ENCODE assay signal across 8 cellular contexts in genomic region chr3:196179380-196180308, GRCh38. TPM values are rescaled to one million over a fixed set of nuclear protein-coding genes. Genes with fewer than 3 reads are reported as not detected.
A peak's percentile ranks its signal among the peaks of the same experiment; 100 is the strongest.
DNase-seq lines count a peak whose midpoint lies in the region; ATAC-seq and TF ChIP-seq lines count a peak whose summit lies in the region.

No MANE protein-coding gene starts in this region.

- no peak overlapping the region for H3K27ac Mint-ChIP-seq in type B pancreatic cell

- H3K36me3 ChIP-seq in neuron (ENCODE audit: insufficient read depth, low read length) (no peaks in the 10 kb centered on the region), tibial artery (no peaks in the 10 kb centered on the region)

- H3K9me3 ChIP-seq in neuron (ENCODE audit: low read length) (no peaks in the 10 kb centered on the region), tibial artery (no peaks in the 10 kb centered on the region)

- H3K27ac ChIP-seq in dorsolateral prefrontal cortex (peak overlapping the region; percentile 20 to 90 (median 81)), tibial artery (no peak overlapping the region)

- ATAC-seq in GM18499 (IDR thresholded peaks at IDR 0.05; ENCODE audit: insufficient read depth, unreplicated experiment) (peak; percentile 60), HG02642 (IDR thresholded peaks at IDR 0.05; ENCODE audit: poor library complexity, unreplicated experiment) (peak; percentile 68)

- H3K4me1 ChIP-seq in neuron (ENCODE audit: insufficient read depth, low read length) (peaks cover 18% of the 10 kb centered on the region), tibial artery (no peaks in the 10 kb centered on the region)

- DNase-seq in NCI-H1694 (lab: John Stamatoyannopoulos, UW) (peak; percentile 28), dorsolateral prefrontal cortex (peak; percentile 40 to 91 (median 79)), type B pancreatic cell (ENCODE audit: extremely low spot score, unreplicated experiment) (no peak), tibial artery (no peak)
- DNase-seq in activated CD4-positive, alpha-beta T cell treated with anti-CD3 and anti-CD28 coated beads, Interleukin-2, amount 50 U/mL, for 48 hours, result peak; percentile 83 to 86

- H3K4me3 Mint-ChIP-seq in type B pancreatic cell, result no peak overlapping the region

- H3K4me1 Mint-ChIP-seq in type B pancreatic cell (ENCODE audit: unreplicated experiment), result peaks cover 21% of the 10 kb centered on the region

- peak in 6 of 56 donors; percentile 3 to 18 (median 14) for TF ChIP-seq CTCF in dorsolateral prefrontal cortex (IDR thresholded peaks at IDR 0.05 in 54 of 56, conservative IDR thresholded peaks at IDR 0.05 in 2 of 56; ENCODE audit: low read depth in 1 of 56, partially characterized antibody in 56 of 56)
- TF ChIP-seq CTCF in type B pancreatic cell (conservative IDR thresholded peaks at IDR 0.05), result peak; percentile 14
- TF ChIP-seq CTCF in tibial artery (IDR thresholded peaks at IDR 0.05), result no peak

- H3K36me3 Mint-ChIP-seq in type B pancreatic cell, result no peaks in the 10 kb centered on the region

- H3K9me3 Mint-ChIP-seq in type B pancreatic cell, result no peaks in the 10 kb centered on the region

- H3K27me3 ChIP-seq in dorsolateral prefrontal cortex (no peaks in the 10 kb centered on the region), neuron (ENCODE audit: insufficient read depth, low read length) (no peaks in the 10 kb centered on the region), tibial artery (no peaks in the 10 kb centered on the region)

- H3K4me3 ChIP-seq in dorsolateral prefrontal cortex, result peak overlapping the region; percentile 1 to 61 (median 35)
- peak overlapping the region; percentile 27 for H3K4me3 ChIP-seq in neuron (ENCODE audit: low read length)
- no peak overlapping the region for H3K4me3 ChIP-seq in tibial artery

- no peaks in the 10 kb centered on the region for H3K27me3 Mint-ChIP-seq in type B pancreatic cell

- intact Hi-C loops in dorsolateral prefrontal cortex (cut with DNase I), result no loop called here
- intact Hi-C loops in tibial artery (cut with DNase I; ENCODE audit: low total_unique reads), result no loop called here

- peak overlapping the region; percentile 73 for H2AFZ ChIP-seq in neuron (ENCODE audit: low read depth, low read length)

RNA-seq across cellular contexts. Expression of gene ZDHHC19, which starts 31.6 kb away (rescaled TPM):
- 1 to 10 TPM in 71 of 120 experiments, under 1 TPM in 24, not detected in 25; 0.36 to 8.5 (median 1.4) TPM for total RNA-seq in dorsolateral prefrontal cortex
- 0.85 TPM in 1 of 2 replicates, not detected in the other for total RNA-seq in type B pancreatic cell (ENCODE audit: low replicate concordance)

RNA-seq across cellular contexts. Expression of gene SLC51A, which starts 36.7 kb away (rescaled TPM):
- 1 to 10 TPM in 21 of 120 experiments, under 1 TPM in 16, not detected in 83; 0.48 to 3.3 (median 1.0) TPM for total RNA-seq in dorsolateral prefrontal cortex
- total RNA-seq in type B pancreatic cell (ENCODE audit: low replicate concordance), result 3.7 and 4.7 TPM in 2 replicates

Comparison
In these comparisons a context has a peak if more than half of its experiments do, and no peak if none do; other contexts are left out.
1. DNase-seq: peak in NCI-H1694 (single experiment), activated CD4-positive, alpha-beta T cell treated with anti-CD3 and anti-CD28 coated beads, Interleukin-2, amount 50 U/mL, for 48 hours (2 of 2) and dorsolateral prefrontal cortex (10 of 10); none in type B pancreatic cell (single experiment) and tibial artery (0 of 2).
2. H3K27ac ChIP-seq: peak in dorsolateral prefrontal cortex (59 of 59); none in tibial artery (0 of 2).
3. H3K4me3 ChIP-seq: peak in dorsolateral prefrontal cortex (59 of 59) and neuron (single experiment); none in tibial artery (0 of 2).